Comparison of ENCODE assay signal across 8 cellular contexts in genomic region chr1:32362474-32363313, GRCh38. TPM values are rescaled to one million over a fixed set of nuclear protein-coding genes. Genes with fewer than 3 reads are reported as not detected.
DNase-seq lines count a peak whose midpoint lies in the region; ATAC-seq and TF ChIP-seq lines count a peak whose summit lies in the region.

A gene with protein sequence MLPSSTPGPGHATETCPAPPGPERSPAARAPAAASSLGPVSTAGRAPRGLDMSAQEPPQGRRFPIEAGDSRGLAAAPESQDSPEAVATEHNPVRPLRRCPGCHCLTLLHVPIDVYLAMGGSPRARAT (minus strand): TSS chr1:32362485. CDS start chr1:32362091, 394 bp downstream.
A gene with protein sequence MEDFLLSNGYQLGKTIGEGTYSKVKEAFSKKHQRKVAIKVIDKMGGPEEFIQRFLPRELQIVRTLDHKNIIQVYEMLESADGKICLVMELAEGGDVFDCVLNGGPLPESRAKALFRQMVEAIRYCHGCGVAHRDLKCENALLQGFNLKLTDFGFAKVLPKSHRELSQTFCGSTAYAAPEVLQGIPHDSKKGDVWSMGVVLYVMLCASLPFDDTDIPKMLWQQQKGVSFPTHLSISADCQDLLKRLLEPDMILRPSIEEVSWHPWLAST (plus strand): TSS chr1:32362539. CDS start chr1:32362702, 163 bp downstream.

- peaks cover 18% of the 10 kb centered on the region for H3K4me1 ChIP-seq in CD4-positive, alpha-beta memory T cell (ENCODE audit: insufficient read depth, low read length)
- H3K4me1 ChIP-seq in gastroesophageal sphincter (peaks cover 0 to 22% (median 12%) of the 10 kb centered on the region in 3 donors), prostate gland (replicated peaks) (peaks cover 4% of the 10 kb centered on the region)

- 62 to 82% methylated on average over 4 to 9 of the region's 17 CpGs for WGBS in gastroesophageal sphincter (ENCODE audit: low coverage in 1 of 2), 2 donors
- 62% methylated on average over 17 of the region's 17 CpGs for WGBS in prostate gland

- peaks cover 34% of the 10 kb centered on the region for H3K36me3 ChIP-seq in CD4-positive, alpha-beta memory T cell (ENCODE audit: insufficient read depth, low read length)
- peaks cover 0 to 49% of the 10 kb centered on the region in 2 donors for H3K36me3 ChIP-seq in gastroesophageal sphincter
- peaks cover 9% of the 10 kb centered on the region in 2 donors for H3K36me3 ChIP-seq in prostate gland

- no peak for TF ChIP-seq POLR2A in gastroesophageal sphincter (IDR thresholded peaks at IDR 0.05)
- no peak for TF ChIP-seq POLR2A in prostate gland (IDR thresholded peaks at IDR 0.05)

- peak within 1 kb of the TSS in 7 of 8 donors; percentile 42 to 70 (median 57) for H3K4me3 Mint-ChIP-seq in CD4-positive, alpha-beta memory T cell
- H3K4me3 Mint-ChIP-seq in activated naive CD8-positive, alpha-beta T cell treated with anti-CD3 and anti-CD28 coated beads, Interleukin-2, amount 10 ng/mL, durations not matched to agents 7 days and 5 days = peak within 1 kb of the TSS; percentile 6

- POLR2A ChIA-PET in CD4-positive, alpha-beta memory T cell (lab: Charles Lee; ENCODE audit: partially characterized antibody) = interaction anchor here (0.6 to 2.0 kb wide), 4 partner anchors 27 to 290 kb away, joined by 3 to 7 read pairs (median 4); partner anchors contain the start of genes MARCKSL1 and TMEM39B
- POLR2A ChIA-PET in activated naive CD8-positive, alpha-beta T cell treated with anti-CD3 and anti-CD28 coated beads, Interleukin-2, amount 10 ng/mL, durations not matched to agents 7 days and 5 days (lab: Charles Lee) = interaction anchor here (1.0 to 1.1 kb wide), 2 partner anchors 27 kb away, joined by 3 to 6 read pairs; partner anchors contain the start of gene MARCKSL1

- peaks cover 11 to 31% (median 21%) of the 10 kb centered on the region in 4 donors for H3K4me1 Mint-ChIP-seq in CD4-positive, alpha-beta memory T cell
- H3K4me1 Mint-ChIP-seq in activated naive CD8-positive, alpha-beta T cell treated with anti-CD3 and anti-CD28 coated beads, Interleukin-2, amount 10 ng/mL, durations not matched to agents 7 days and 5 days = peaks cover 20% of the 10 kb centered on the region

- no peak for ATAC-seq in activated naive CD8-positive, alpha-beta T cell treated with anti-CD3 and anti-CD28 coated beads, Interleukin-2, amount 10 ng/mL, durations not matched to agents 7 days and 5 days (ENCODE audit: low read depth)
- no peak for ATAC-seq in gastroesophageal sphincter

- peak within 1 kb of the TSS in 4 of 7 donors; percentile 2 to 52 (median 16) for H3K27ac Mint-ChIP-seq in CD4-positive, alpha-beta memory T cell
- no peak within 1 kb of the TSS for H3K27ac Mint-ChIP-seq in activated naive CD8-positive, alpha-beta T cell treated with anti-CD3 and anti-CD28 coated beads, Interleukin-2, amount 10 ng/mL, durations not matched to agents 7 days and 5 days

- H3K27me3 Mint-ChIP-seq in CD4-positive, alpha-beta memory T cell = peaks cover 3% of the 10 kb centered on the region in 2 donors
- H3K27me3 Mint-ChIP-seq in activated naive CD8-positive, alpha-beta T cell treated with anti-CD3 and anti-CD28 coated beads, Interleukin-2, amount 10 ng/mL, durations not matched to agents 7 days and 5 days = peaks cover 3% of the 10 kb centered on the region

- no peak for TF ChIP-seq CTCF in gastroesophageal sphincter (IDR thresholded peaks at IDR 0.05)
- TF ChIP-seq CTCF in prostate gland (IDR thresholded peaks at IDR 0.05) = no peak

- no peak for DNase-seq in CD4-positive, alpha-beta memory T cell
- DNase-seq in activated naive CD8-positive, alpha-beta T cell treated with anti-CD3 and anti-CD28 coated beads, Interleukin-2, amount 10 ng/mL, durations not matched to agents 7 days and 5 days = no peak
- no peak for DNase-seq in prostate gland (ENCODE audit: low spot score)
- DNase-seq in stimulated activated CD4-positive, alpha-beta T cell treated with anti-CD3 and anti-CD28 coated beads, Interleukin-15, amount 100 ng/mL, for 24 hours = no peak
- DNase-seq in NCI-H510A treated with DMSO at 0.1 percent for 48 hours (lab: John Stamatoyannopoulos, UW) = no peak
- DNase-seq in T1000 (lab: John Stamatoyannopoulos, UW) = no peak
- no peak for DNase-seq in NCI-H187 (lab: John Stamatoyannopoulos, UW)

- H3K27ac ChIP-seq in CD4-positive, alpha-beta memory T cell (ENCODE audit: low read depth, low read length) = no peak within 1 kb of the TSS
- H3K27ac ChIP-seq in gastroesophageal sphincter (peak within 1 kb of the TSS in 2 of 4 donors; percentile 48 to 71), prostate gland (peak within 1 kb of the TSS; percentile 76 to 81)

- H3K27me3 ChIP-seq in CD4-positive, alpha-beta memory T cell (ENCODE audit: insufficient read depth, low read length) = no peaks in the 10 kb centered on the region
- H3K27me3 ChIP-seq in gastroesophageal sphincter (no peaks in the 10 kb centered on the region), prostate gland (replicated peaks; ENCODE audit: insufficient read depth) (no peaks in the 10 kb centered on the region)

- no peaks in the 10 kb centered on the region for H3K9me3 ChIP-seq in CD4-positive, alpha-beta memory T cell (ENCODE audit: control insufficient read depth in 1 of 2, low read length in 2 of 2)
- H3K9me3 ChIP-seq in gastroesophageal sphincter = no peaks in the 10 kb centered on the region
- H3K9me3 ChIP-seq in prostate gland = no peaks in the 10 kb centered on the region

- peak within 1 kb of the TSS in 1 of 2 donors; percentile 10 for H3K4me3 ChIP-seq in CD4-positive, alpha-beta memory T cell (ENCODE audit: low read length in 2 of 2)
- peak within 1 kb of the TSS; percentile 10 to 52 for H3K4me3 ChIP-seq in gastroesophageal sphincter
- peak within 1 kb of the TSS; percentile 30 to 41 for H3K4me3 ChIP-seq in prostate gland

- CTCF ChIA-PET in CD4-positive, alpha-beta memory T cell (lab: Charles Lee; ENCODE audit: partially characterized antibody) = interaction anchor here (0.6 to 1.8 kb wide), 3 partner anchors 8 to 148 kb away, joined by 3 to 8 read pairs (median 3); no protein-coding TSS in a partner anchor

- TF ChIP-seq EP300 in gastroesophageal sphincter (IDR thresholded peaks at IDR 0.05) = no peak

- peaks cover 0 to 4% (median 0%) of the 10 kb centered on the region in 8 donors for H3K9me3 Mint-ChIP-seq in CD4-positive, alpha-beta memory T cell
- no peaks in the 10 kb centered on the region for H3K9me3 Mint-ChIP-seq in activated naive CD8-positive, alpha-beta T cell treated with anti-CD3 and anti-CD28 coated beads, Interleukin-2, amount 10 ng/mL, durations not matched to agents 7 days and 5 days

- peaks cover 17 to 43% of the 10 kb centered on the region in 2 donors for H3K36me3 Mint-ChIP-seq in CD4-positive, alpha-beta memory T cell
- peaks cover 3% of the 10 kb centered on the region for H3K36me3 Mint-ChIP-seq in activated naive CD8-positive, alpha-beta T cell treated with anti-CD3 and anti-CD28 coated beads, Interleukin-2, amount 10 ng/mL, durations not matched to agents 7 days and 5 days

- intact Hi-C loops in CD4-positive, alpha-beta memory T cell (cut with micrococcal nuclease) = no loop called here
- intact Hi-C loops in prostate gland (cut with DNase I) = no loop called here

RNA-seq across cellular contexts. Expression of the first gene that starts in this region (rescaled TPM):
- total RNA-seq in CD4-positive, alpha-beta memory T cell = 10 to 100 TPM; 32.2 to 34.6 TPM
- under 1 TPM in 1 of 2 donors, not detected in 1; 0.39 TPM for polyA plus RNA-seq in CD4-positive, alpha-beta memory T cell
- 10 to 100 TPM; 17.4 to 17.6 TPM for total RNA-seq in activated naive CD8-positive, alpha-beta T cell treated with anti-CD3 and anti-CD28 coated beads, Interleukin-2, amount 10 ng/mL, durations not matched to agents 7 days and 5 days
- total RNA-seq in gastroesophageal sphincter (1 to 10 TPM in 3 of 4 donors, under 1 TPM in 1; 0.74 to 7.6 (median 4.9) TPM), prostate gland (10 to 100 TPM in 1 of 2 donors, 1 to 10 TPM in 1; 8.5 to 24.2 TPM)

RNA-seq across cellular contexts. Expression of the second gene that starts in this region (rescaled TPM):
- total RNA-seq in CD4-positive, alpha-beta memory T cell = 1 to 10 TPM; 3.5 to 4.3 TPM
- polyA plus RNA-seq in CD4-positive, alpha-beta memory T cell = under 1 TPM in 1 of 2 donors, not detected in 1; 0.73 TPM
- total RNA-seq in activated naive CD8-positive, alpha-beta T cell treated with anti-CD3 and anti-CD28 coated beads, Interleukin-2, amount 10 ng/mL, durations not matched to agents 7 days and 5 days = 1 to 10 TPM in 1 of 2 experiments, under 1 TPM in 1; 0.51 to 1.6 TPM
- total RNA-seq in gastroesophageal sphincter (1 to 10 TPM in 1 of 4 donors, not detected in 3; 3.6 TPM), prostate gland (1 to 10 TPM in 1 of 2 donors, not detected in 1; 7.0 TPM)
